Comparison of ENCODE assay signal across 11 cellular contexts in the genomic region with DNA sequence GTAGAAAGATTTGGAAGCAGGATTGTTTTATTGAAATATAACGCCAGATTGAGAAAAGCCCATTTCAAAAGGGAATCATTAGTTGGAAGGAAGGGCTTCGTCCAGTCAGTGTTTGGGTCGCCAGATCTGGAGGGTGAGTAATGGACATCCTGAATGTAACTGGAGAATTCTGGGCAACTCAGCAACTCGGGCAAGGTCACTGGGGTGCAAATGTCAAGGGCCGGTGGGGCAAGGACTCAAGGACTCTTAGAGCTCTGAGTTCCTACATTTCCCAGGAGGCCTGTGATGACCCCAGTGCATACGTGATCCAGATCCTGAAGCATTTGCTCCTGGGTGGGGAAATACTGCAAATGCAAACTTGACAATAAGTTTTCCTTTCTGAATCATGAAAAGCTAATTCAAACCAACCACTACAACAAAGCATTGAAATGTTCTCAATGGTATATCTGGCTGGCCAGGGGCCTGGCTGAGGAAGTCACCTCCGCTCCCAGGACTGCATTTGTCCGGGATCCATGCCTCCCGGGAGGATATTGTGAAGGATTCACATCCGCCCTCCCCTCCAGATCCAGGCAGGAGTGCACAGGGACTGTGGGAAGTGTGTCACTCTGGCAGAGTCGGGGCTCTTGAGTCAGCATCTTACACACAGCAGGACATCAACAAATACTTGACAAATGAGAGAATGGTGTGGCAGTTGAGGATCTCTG.
DNase-seq lines count a peak whose midpoint lies in the region; ATAC-seq and TF ChIP-seq lines count a peak whose summit lies in the region.
"Had no signal": no experiment of that assay in that cellular context is flagged by ENCODE, and none has a peak within 500 bp of the region (broad histone marks: within the 10 kb centered on the region; RNA-seq: fewer than 3 reads in every experiment).

No MANE protein-coding gene starts in this region.

- H2AK5ac ChIP-seq in mesendoderm (ENCODE audit: low read length) = no peak overlapping the region

- H3K27me3 ChIP-seq in mesendoderm (ENCODE audit: insufficient read depth, low read length, poor library complexity) (no peaks in the 10 kb centered on the region), esophagus squamous epithelium (peaks cover 0 to 26% (median 0%) of the 10 kb centered on the region in 4 donors)

- H2BK15ac ChIP-seq in mesendoderm (replicated peaks; ENCODE audit: low read depth) = no peak overlapping the region

- intact Hi-C loops in Right ventricle myocardium superior (cut with DNase I) = no loop called here
- intact Hi-C loops in cardiac septum (cut with DNase I) = loop anchor here (5.0 kb wide), 1 partner anchor 187 kb away; no protein-coding TSS in a partner anchor
- intact Hi-C loops in esophagus squamous epithelium (cut with DNase I) = no loop called here

- no peaks in the 10 kb centered on the region for H3K36me3 ChIP-seq in mesendoderm (ENCODE audit: control insufficient read depth, insufficient read depth, low read length)
- H3K36me3 ChIP-seq in esophagus squamous epithelium = no peaks in the 10 kb centered on the region

- no peaks in the 10 kb centered on the region for H3K79me2 ChIP-seq in mesendoderm (ENCODE audit: control insufficient read depth, insufficient read depth, low read length)

- peak; percentile 41 for ATAC-seq in Right ventricle myocardium superior (ENCODE audit: poor library complexity)
- no peak for ATAC-seq in omental fat pad (ENCODE audit: low FRiP score)
- ATAC-seq in HG03039 (IDR thresholded peaks at IDR 0.05; ENCODE audit: unreplicated experiment) = no peak

- no peak overlapping the region for H2BK120ac ChIP-seq in mesendoderm (ENCODE audit: low read depth, low read length)

- WGBS in mesendoderm (ENCODE audit: extremely low coverage, insufficient coverage, low lambda C conversion rate) = no CpG with 5 or more reads among the region's 11 CpGs
- WGBS in esophagus squamous epithelium, 2 donors = 56 to 70% methylated on average over 8 to 11 of the region's 11 CpGs

- DNase-seq in Right ventricle myocardium superior (no peak), cardiac septum (ENCODE audit: low spot score) (no peak), dermis microvascular lymphatic vessel endothelial cell (ENCODE audit: low read depth in 2 of 2) (peak; percentile 63 to 93), mesendoderm (peak; percentile 57), SW480 (ENCODE audit: low spot score) (no peak), omental fat pad (ENCODE audit: low spot score) (no peak), esophagus squamous epithelium (lab: John Stamatoyannopoulos, UW) (no peak)
- DNase-seq: activated naive CD4-positive, alpha-beta T cell treated with anti-CD3 and anti-CD28 coated beads, Interleukin-2, amount 50 U/mL, for 16 hours; NCI-H1105; OCI-M1 had no signal

- H3K4ac ChIP-seq in mesendoderm (ENCODE audit: low read depth, low read length) = no peak overlapping the region

- H3K27ac ChIP-seq in mesendoderm (ENCODE audit: low read depth, low read length) (no peak overlapping the region), esophagus squamous epithelium (peak overlapping the region in 2 of 4 donors; percentile 1 to 38)

- H3K18ac ChIP-seq in mesendoderm (ENCODE audit: low read length) = no peak overlapping the region

- no peak overlapping the region for H4K5ac ChIP-seq in mesendoderm (ENCODE audit: low read length)

- TF ChIP-seq CTCF in omental fat pad (IDR thresholded peaks at IDR 0.05) (no peak), esophagus squamous epithelium (IDR thresholded peaks at IDR 0.05) (no peak)

- no peak overlapping the region for H3K9ac ChIP-seq in mesendoderm (ENCODE audit: low read length)

- no peak overlapping the region for H3K4me2 ChIP-seq in mesendoderm (ENCODE audit: low read length)

- no peaks in the 10 kb centered on the region for H3K4me1 ChIP-seq in mesendoderm (ENCODE audit: control insufficient read depth, low read depth, low read length)
- peaks cover 0 to 20% (median 2%) of the 10 kb centered on the region in 3 donors for H3K4me1 ChIP-seq in esophagus squamous epithelium

- TF ChIP-seq POLR2A in esophagus squamous epithelium (IDR thresholded peaks at IDR 0.05) = no peak

- H3K4me3 ChIP-seq in mesendoderm (ENCODE audit: low read length) (no peak overlapping the region), esophagus squamous epithelium (no peak overlapping the region)

- no peak overlapping the region for H2BK5ac ChIP-seq in mesendoderm (ENCODE audit: low read length)

- H3K23ac ChIP-seq in mesendoderm (ENCODE audit: low read length) = no peak overlapping the region

- no peak overlapping the region for H3K56ac ChIP-seq in mesendoderm (ENCODE audit: low read length)

- no peak overlapping the region for H4K8ac ChIP-seq in mesendoderm (ENCODE audit: low read depth, low read length)

- no peaks in the 10 kb centered on the region for H3K9me3 ChIP-seq in esophagus squamous epithelium

- no peaks in the 10 kb centered on the region for H3K79me1 ChIP-seq in mesendoderm (ENCODE audit: low read length)

Comparison
In these comparisons a context has a peak if more than half of its experiments do, and no peak if none do; other contexts are left out.
1. DNase-seq: peak in dermis microvascular lymphatic vessel endothelial cell (2 of 2) and mesendoderm (single experiment); none in Right ventricle myocardium superior (single experiment), cardiac septum (single experiment), SW480 (single experiment), omental fat pad (single experiment) and esophagus squamous epithelium (single experiment).